Comparison of ENCODE assay signal across 22 cellular contexts in genomic region chr1:40244138-40244744, GRCh38. TPM values are rescaled to one million over a fixed set of nuclear protein-coding genes. Genes with fewer than 3 reads are reported as not detected.
"Had no signal": no experiment of that assay in that cellular context is flagged by ENCODE, and none has a peak within 500 bp of the region (broad histone marks: within the 10 kb centered on the region; RNA-seq: fewer than 3 reads in every experiment).

No MANE protein-coding gene starts in this region.

- H3K27me3 ChIP-seq: cardiac muscle cell, dorsolateral prefrontal cortex, gastrocnemius medialis, neural progenitor cell, right lobe of liver, upper lobe of left lung had no signal

- H3K4me3 Mint-ChIP-seq: endodermal cell, naive B cell, neural progenitor cell had no signal

- H3K4me1 ChIP-seq: gastrocnemius medialis, neural progenitor cell, psoas muscle, right lobe of liver had no signal

- H3K4me3 ChIP-seq: cardiac muscle cell, dorsolateral prefrontal cortex, gastrocnemius medialis, left ventricle myocardium inferior, mucosa of descending colon, neural progenitor cell, psoas muscle, right lobe of liver, thoracic aorta, upper lobe of left lung had no signal

- H3K27ac Mint-ChIP-seq: endodermal cell, neural progenitor cell had no signal

- H3K9me3 ChIP-seq: gastrocnemius medialis, left ventricle myocardium inferior, mucosa of descending colon, psoas muscle, right lobe of liver, thoracic aorta, upper lobe of left lung had no signal

- H3K36me3 Mint-ChIP-seq: naive B cell had no signal

- DNase-seq: activated effector memory CD4-positive, alpha-beta T cell treated with anti-CD3 and anti-CD28 coated beads, Interleukin-2, amount 50 U/mL, for 16 hours; dorsolateral prefrontal cortex; endodermal cell; gastrocnemius medialis; left ventricle myocardium inferior; naive B cell; psoas muscle; right lobe of liver; stimulated activated CD4-positive, alpha-beta T cell treated with anti-CD3 and anti-CD28 coated beads, Interleukin-15, amount 100 ng/mL, for 24 hours; stimulated activated CD4-positive, alpha-beta T cell treated with anti-CD3 and anti-CD28 coated beads, Interleukin-4, amount 100 ng/mL, for 1 hour; T-helper 1 cell; T-helper 9 cell; upper lobe of left lung had no signal

- H3K9me3 Mint-ChIP-seq: endodermal cell, naive B cell, neural progenitor cell had no signal

- H3K4me2 ChIP-seq: neural progenitor cell had no signal

- ATAC-seq: gastrocnemius medialis, psoas muscle had no signal

- H2AFZ ChIP-seq: neural progenitor cell had no signal

- H3K36me3 ChIP-seq: left ventricle myocardium inferior, neural progenitor cell, right lobe of liver, thoracic aorta had no signal

- H3K4me1 Mint-ChIP-seq: neural progenitor cell had no signal

- H3K27me3 Mint-ChIP-seq: naive B cell had no signal

- H3K27ac ChIP-seq: cardiac muscle cell, gastrocnemius medialis, left ventricle myocardium inferior, neural progenitor cell, psoas muscle, right lobe of liver, upper lobe of left lung had no signal

- H3K9ac ChIP-seq: neural progenitor cell had no signal

RNA-seq across cellular contexts. Expression of gene TMCO2, which starts 3.5 kb away (rescaled TPM):
- total RNA-seq: activated naive CD4-positive, alpha-beta T cell treated with anti-CD3 and anti-CD28 coated beads, Interleukin-2, amount 50 U/mL, for 72 hours; cardiac muscle cell; endodermal cell; gastrocnemius medialis; left ventricle myocardium inferior; mucosa of descending colon; osteoblast; psoas muscle; right lobe of liver; thoracic aorta; upper lobe of left lung had no signal
- polyA plus RNA-seq: cardiac muscle cell, esophagus, keratinocyte, small intestine had no signal
